Comparison of ENCODE assay signal across 18 cellular contexts in the genomic region with DNA sequence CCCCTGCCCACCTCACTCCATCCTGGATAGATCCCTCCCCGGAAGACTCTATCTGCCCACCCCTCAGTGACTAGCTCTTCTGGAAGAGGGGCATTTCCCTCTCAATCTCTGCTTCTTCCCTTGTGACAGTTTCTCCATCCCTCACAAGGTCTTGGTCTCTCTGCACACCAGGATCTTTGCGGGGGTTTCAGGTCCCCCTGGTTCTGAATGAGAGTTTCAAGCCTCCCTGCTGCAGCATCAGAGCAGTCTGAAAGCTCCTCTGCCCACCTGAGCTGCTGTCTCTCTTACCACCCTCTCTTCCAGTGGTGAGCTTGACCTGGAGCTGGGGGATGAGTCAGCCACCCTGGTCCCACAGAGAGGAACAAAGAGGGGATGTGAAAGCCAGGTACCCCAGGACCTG. TPM values are rescaled to one million over a fixed set of nuclear protein-coding genes. Genes with fewer than 3 reads are reported as not detected.
DNase-seq lines count a peak whose midpoint lies in the region; ATAC-seq and TF ChIP-seq lines count a peak whose summit lies in the region.
"Had no signal": no experiment of that assay in that cellular context is flagged by ENCODE, and none has a peak within 500 bp of the region (broad histone marks: within the 10 kb centered on the region; RNA-seq: fewer than 3 reads in every experiment).

No MANE protein-coding gene starts in this region.

- H3K27me3 Mint-ChIP-seq in mesothelial cell of epicardium (ENCODE audit: low read depth): peaks cover 26% of the 10 kb centered on the region

- H3K27ac Mint-ChIP-seq in mesothelial cell of epicardium: peak overlapping the region; percentile 9
- H3K27ac Mint-ChIP-seq: B cell; CD4-positive, alpha-beta T cell; GM23338 had no signal

- intact Hi-C loops in uterus (cut with DNase I; ENCODE audit: low total_unique reads): no loop called here

- TF ChIP-seq POLR2A in uterus (IDR thresholded peaks at IDR 0.05): no peak

- H3K27ac ChIP-seq in HEK293 (ENCODE audit: extremely low read depth, low read depth, low read length): no peak overlapping the region
- peak overlapping the region; percentile 92 for H3K27ac ChIP-seq in RWPE1
- H3K27ac ChIP-seq in uterus: peak overlapping the region; percentile 92 to 96

- DNase-seq in RWPE1 (ENCODE audit: low spot score): no peak
- no peak for DNase-seq in mesothelial cell of epicardium (ENCODE audit: low spot score in 2 of 2, unreplicated experiment in 2 of 2)
- no peak for DNase-seq in uterus
- DNase-seq in NCI-H748 (lab: John Stamatoyannopoulos, UW; ENCODE audit: unreplicated experiment): no peak
- DNase-seq in left lobe of liver (ENCODE audit: low spot score): no peak
- DNase-seq in cerebellar nuclear complex (lab: John Stamatoyannopoulos, UW): no peak
- DNase-seq: C1 segment of cervical spinal cord; Calu3; CD4-positive, alpha-beta T cell; DMS 273 treated with DMSO at 0.1 percent for 48 hours; HCEC 1CT had no signal

- H3K36me3 ChIP-seq in HEK293 (ENCODE audit: control insufficient read depth in 2 of 2, insufficient read depth in 1 of 2, low read length in 2 of 2): no peaks in the 10 kb centered on the region
- H3K36me3 ChIP-seq in uterus: no peaks in the 10 kb centered on the region

- peaks cover 20% of the 10 kb centered on the region for H3K4me1 Mint-ChIP-seq in mesothelial cell of epicardium

- H3K4me3 Mint-ChIP-seq in mesothelial cell of epicardium: no peak overlapping the region
- H3K4me3 Mint-ChIP-seq: B cell; CD4-positive, alpha-beta T cell; GM23338; IgD-negative memory B cell had no signal

- H3K4me3 ChIP-seq in HEK293 (ENCODE audit: low read depth, low read length): no peak overlapping the region
- no peak overlapping the region for H3K4me3 ChIP-seq in uterus
- H3K4me3 ChIP-seq: GM12878, GM23338 had no signal

- no peaks in the 10 kb centered on the region for H3K36me3 Mint-ChIP-seq in mesothelial cell of epicardium

- no peaks in the 10 kb centered on the region for H3K9me3 Mint-ChIP-seq in mesothelial cell of epicardium
- H3K9me3 Mint-ChIP-seq: CD4-positive, alpha-beta T cell; GM23338 had no signal

- POLR2A ChIA-PET in HEK293 (lab: Yijun Ruan, JAX) (no interaction called here), RWPE1 (lab: Yijun Ruan, JAX; ENCODE audit: low non-redundant PET) (no interaction called here)

- H3K9me3 ChIP-seq in HEK293 (ENCODE audit: control insufficient read depth, insufficient read depth, low read depth, low read length) (no peaks in the 10 kb centered on the region), uterus (no peaks in the 10 kb centered on the region)

- ATAC-seq in left lobe of liver: no peak
- ATAC-seq: GM12878, GM23338 had no signal

- CTCF ChIA-PET in HEK293 (lab: Yijun Ruan, JAX): interaction anchor here (0.8 to 1.1 kb wide), 3 partner anchors 9 to 26 kb away, joined by 3 to 6 read pairs (median 4); no protein-coding TSS in a partner anchor
- CTCF ChIA-PET in RWPE1 (lab: Yijun Ruan, JAX): interaction anchor here (0.6 to 0.7 kb wide), 2 partner anchors 10 to 70 kb away, joined by 3 read pairs; no protein-coding TSS in a partner anchor

- no peaks in the 10 kb centered on the region for H3K27me3 ChIP-seq in uterus

- TF ChIP-seq CTCF in HEK293 (tag by site-specific recombination; IDR thresholded peaks at IDR 0.05) (no peak), RWPE1 (conservative IDR thresholded peaks at IDR 0.05; ENCODE audit: low read depth) (no peak), mesothelial cell of epicardium (IDR thresholded peaks at IDR 0.05; ENCODE audit: unreplicated experiment) (no peak), uterus (IDR thresholded peaks at IDR 0.05) (no peak)

- no peaks in the 10 kb centered on the region for H3K4me1 ChIP-seq in HEK293 (ENCODE audit: control insufficient read depth, insufficient read depth, low read length)
- H3K4me1 ChIP-seq in uterus: peaks cover 22 to 27% of the 10 kb centered on the region in 2 donors

TF ChIP-seq in HEK293, 187 proteins besides CTCF, POLR2A, EP300 and RAD21:
- TF ChIP-seq, protein P1, sequence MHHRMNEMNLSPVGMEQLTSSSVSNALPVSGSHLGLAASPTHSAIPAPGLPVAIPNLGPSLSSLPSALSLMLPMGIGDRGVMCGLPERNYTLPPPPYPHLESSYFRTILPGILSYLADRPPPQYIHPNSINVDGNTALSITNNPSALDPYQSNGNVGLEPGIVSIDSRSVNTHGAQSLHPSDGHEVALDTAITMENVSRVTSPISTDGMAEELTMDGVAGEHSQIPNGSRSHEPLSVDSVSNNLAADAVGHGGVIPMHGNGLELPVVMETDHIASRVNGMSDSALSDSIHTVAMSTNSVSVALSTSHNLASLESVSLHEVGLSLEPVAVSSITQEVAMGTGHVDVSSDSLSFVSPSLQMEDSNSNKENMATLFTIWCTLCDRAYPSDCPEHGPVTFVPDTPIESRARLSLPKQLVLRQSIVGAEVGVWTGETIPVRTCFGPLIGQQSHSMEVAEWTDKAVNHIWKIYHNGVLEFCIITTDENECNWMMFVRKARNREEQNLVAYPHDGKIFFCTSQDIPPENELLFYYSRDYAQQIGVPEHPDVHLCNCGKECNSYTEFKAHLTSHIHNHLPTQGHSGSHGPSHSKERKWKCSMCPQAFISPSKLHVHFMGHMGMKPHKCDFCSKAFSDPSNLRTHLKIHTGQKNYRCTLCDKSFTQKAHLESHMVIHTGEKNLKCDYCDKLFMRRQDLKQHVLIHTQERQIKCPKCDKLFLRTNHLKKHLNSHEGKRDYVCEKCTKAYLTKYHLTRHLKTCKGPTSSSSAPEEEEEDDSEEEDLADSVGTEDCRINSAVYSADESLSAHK (tag by site-specific recombination; IDR thresholded peaks at IDR 0.05): peak; percentile 98
- TF ChIP-seq, protein P2, sequence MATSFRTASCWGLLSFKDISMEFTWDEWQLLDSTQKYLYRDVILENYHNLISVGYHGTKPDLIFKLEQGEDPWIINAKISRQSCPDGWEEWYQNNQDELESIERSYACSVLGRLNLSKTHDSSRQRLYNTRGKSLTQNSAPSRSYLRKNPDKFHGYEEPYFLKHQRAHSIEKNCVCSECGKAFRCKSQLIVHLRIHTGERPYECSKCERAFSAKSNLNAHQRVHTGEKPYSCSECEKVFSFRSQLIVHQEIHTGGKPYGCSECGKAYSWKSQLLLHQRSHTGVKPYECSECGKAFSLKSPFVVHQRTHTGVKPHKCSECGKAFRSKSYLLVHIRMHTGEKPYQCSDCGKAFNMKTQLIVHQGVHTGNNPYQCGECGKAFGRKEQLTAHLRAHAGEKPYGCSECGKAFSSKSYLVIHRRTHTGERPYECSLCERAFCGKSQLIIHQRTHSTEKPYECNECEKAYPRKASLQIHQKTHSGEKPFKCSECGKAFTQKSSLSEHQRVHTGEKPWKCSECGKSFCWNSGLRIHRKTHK (tag by site-specific recombination; IDR thresholded peaks at IDR 0.05): no peak
- no peak for TF ChIP-seq GLIS1 (tag by site-specific recombination; IDR thresholded peaks at IDR 0.05)
- no peak for TF ChIP-seq ZNF133 (tag by site-specific recombination; IDR thresholded peaks at IDR 0.05)
- TF ChIP-seq KLF8 (tag by site-specific recombination; IDR thresholded peaks at IDR 0.05): no peak
- TF ChIP-seq ZFP41 (tag by site-specific recombination; IDR thresholded peaks at IDR 0.05; ENCODE audit: borderline replicate concordance): no peak

RNA-seq across cellular contexts. Expression of a gene that starts 24.4 kb away (rescaled TPM):
- 10.8 to 13.9 TPM (median 13.6 TPM) in 3 replicates for total RNA-seq in mesothelial cell of epicardium
- total RNA-seq in uterus: 100 to 1,000 TPM in 3 of 4 donors, 10 to 100 TPM in 1; 90.6 to 217 (median 181) TPM
- total RNA-seq in left lobe of liver: 13.7 TPM
- total RNA-seq: HT-29 had no signal

RNA-seq across cellular contexts. Expression of a gene that starts 43.3 kb away (rescaled TPM):
- total RNA-seq in mesothelial cell of epicardium (95.8 to 99.8 TPM (median 96.3 TPM) in 3 replicates), uterus (100 to 1,000 TPM in 1 of 4 donors, 10 to 100 TPM in 3; 16.4 to 121 (median 33.6) TPM), left lobe of liver (31.7 TPM)

RNA-seq across cellular contexts. Expression of a gene that starts 45.3 kb away (rescaled TPM):
- total RNA-seq in mesothelial cell of epicardium (5.4 to 6.0 TPM (median 6.0 TPM) in 3 replicates), uterus (10 to 100 TPM in 1 of 4 donors, 1 to 10 TPM in 3; 1.3 to 10.3 (median 5.1) TPM), left lobe of liver (2.2 TPM)

RNA-seq across cellular contexts. Expression of a gene that starts 46.6 kb away (rescaled TPM):
- total RNA-seq in mesothelial cell of epicardium: 0.58 to 1.2 TPM (median 0.91 TPM) in 3 replicates
- 1 to 10 TPM in 1 of 4 donors, not detected in 3; 4.1 TPM for total RNA-seq in uterus
- total RNA-seq in left lobe of liver: 9.0 TPM
- total RNA-seq: B cell, Daoy, GM23338, HT-29 had no signal
